In the genomic region with DNA sequence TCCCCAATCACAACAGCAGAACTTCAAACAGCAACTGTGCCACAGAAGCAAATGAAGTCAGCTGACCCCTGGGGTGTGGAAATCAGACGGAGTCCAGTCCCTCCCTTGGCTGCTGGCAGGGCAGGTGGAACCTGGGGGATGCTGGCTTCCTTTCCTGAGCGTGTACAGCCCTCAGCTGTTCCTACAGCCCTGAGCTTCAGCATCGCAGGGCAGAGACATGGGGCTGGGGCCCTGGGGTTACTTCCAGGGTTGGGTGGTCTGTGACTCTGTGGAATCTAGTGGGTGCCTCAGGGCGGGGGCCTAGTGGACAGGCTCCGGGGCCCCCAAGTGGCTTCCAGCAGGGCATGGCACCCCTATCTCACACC, we compare ENCODE assay signal across 2 cellular contexts.
TF ChIP-seq lines count a peak whose summit lies in the region.

No MANE protein-coding gene starts in this region.

TF ChIP-seq in SK-N-SH, 30 proteins besides CTCF, POLR2A, EP300 and RAD21:
- TF ChIP-seq FOSL2 (IDR thresholded peaks at IDR 0.05; ENCODE audit: borderline replicate concordance, low read depth): no peak
- TF ChIP-seq USF1 (IDR thresholded peaks at IDR 0.05; ENCODE audit: borderline replicate concordance, low read depth): no peak

TF ChIP-seq in SK-N-SH treated with all-trans-retinoic acid at 6 μM for 48 hours, 23 proteins besides CTCF, POLR2A, EP300 and RAD21:
- TF ChIP-seq CSDC2 (CRISPR knock-in tag; IDR thresholded peaks at IDR 0.05) (no peak), ESRRG (CRISPR knock-in tag; IDR thresholded peaks at IDR 0.05) (no peak), TCF4 (CRISPR knock-in tag; IDR thresholded peaks at IDR 0.05; ENCODE audit: borderline replicate concordance) (no peak)
